14 cellular contexts compared by ENCODE assay signal in genomic region chr12:123070267-123071081, GRCh38.
DNase-seq lines count a peak whose midpoint lies in the region; ATAC-seq, FAIRE-seq and TF ChIP-seq lines count a peak whose summit lies in the region.
"Had no signal": no experiment of that assay in that cellular context is flagged by ENCODE, and none has a peak within 500 bp of the region (broad histone marks: within the 10 kb centered on the region; RNA-seq: fewer than 3 reads in every experiment).

No MANE protein-coding gene starts in this region.

- peak overlapping the region in 1 of 2 experiments; percentile 62; a peak in 2 of 4 replicates for H3K9ac ChIP-seq in K562 (ENCODE audit: insufficient read depth in 1 of 2, low read depth in 2 of 2, low read length in 2 of 2)

- no peak overlapping the region for H2AFZ ChIP-seq in K562 (ENCODE audit: low read depth, low read length)

- H3K27ac Mint-ChIP-seq in immature natural killer cell (peak overlapping the region; percentile 48 to 92 (median 72)), WTC11 (no peak overlapping the region)
- H3K27ac Mint-ChIP-seq: CD4-positive, alpha-beta memory T cell had no signal

- no TSS peak for BruUV-seq in K562 (replicated peaks; lab: Mats Ljungman, UMichigan)

- ATAC-seq in K562 (no peak), WTC11 (no peak)

- H3K9me3 Mint-ChIP-seq in immature natural killer cell (no peaks in the 10 kb centered on the region), WTC11 (no peaks in the 10 kb centered on the region)
- H3K9me3 Mint-ChIP-seq: CD4-positive, alpha-beta memory T cell had no signal

- TF ChIP-seq EP300 in K562 (IDR thresholded peaks at IDR 0.05; ENCODE audit: low read length) = no peak

- no peak overlapping the region for H3K27ac ChIP-seq in K562 (ENCODE audit: extremely low read depth, low read depth, low read length)
- H3K27ac ChIP-seq in thymus (ENCODE audit: low read depth) = peak overlapping the region; percentile 77
- peak overlapping the region in 1 of 4 donors; percentile 13 for H3K27ac ChIP-seq in Peyer's patch
- H3K27ac ChIP-seq: tibial artery had no signal

- no peak for FAIRE-seq in K562 (lab: Jason Lieb, UNC)

- peak; percentile 41 for DNase-seq in SIG-M5 treated with dmso at 0.1 percent for 504 hours (lab: John Stamatoyannopoulos, UW; ENCODE audit: unreplicated experiment)
- DNase-seq in SIG-M5 (lab: John Stamatoyannopoulos, UW) = no peak
- DNase-seq in K562 (ENCODE audit: extremely low read depth in 1 of 4, low spot score in 3 of 4) = no peak
- no peak for DNase-seq in immature natural killer cell
- no peak for DNase-seq in Peyer's patch
- no peak for DNase-seq in GM10248 (ENCODE audit: extremely low spot score)
- DNase-seq in WTC11 (ENCODE audit: low spot score) = no peak
- DNase-seq: CD4-positive, alpha-beta memory T cell; NCI-H2107; NCI-H774 had no signal

- peaks cover 0 to 5% (median 2%) of the 10 kb centered on the region in 3 donors for H3K27me3 Mint-ChIP-seq in immature natural killer cell (ENCODE audit: low read depth in 3 of 3)
- H3K27me3 Mint-ChIP-seq in WTC11 (ENCODE audit: low read depth) = no peaks in the 10 kb centered on the region
- H3K27me3 Mint-ChIP-seq: CD4-positive, alpha-beta memory T cell had no signal

- intact Hi-C loops in K562 (cut with micrococcal nuclease) = no loop called here

- no peak overlapping the region for H3K4me3 ChIP-seq in K562
- H3K4me3 ChIP-seq in thymus (ENCODE audit: low read length) = peak overlapping the region; percentile 64
- no peak overlapping the region for H3K4me3 ChIP-seq in Peyer's patch
- H3K4me3 ChIP-seq: ascending aorta, prostate gland, tibial artery had no signal

- H3K4me3 Mint-ChIP-seq in immature natural killer cell = peak overlapping the region in 4 of 5 donors; percentile 14 to 54 (median 50)
- H3K4me3 Mint-ChIP-seq in WTC11 = no peak overlapping the region
- H3K4me3 Mint-ChIP-seq: CD4-positive, alpha-beta memory T cell had no signal

- POLR2A ChIA-PET in K562 (lab: Yijun Ruan, JAX) = interaction anchor here (0.6 to 4.9 kb wide), 5 partner anchors 11 to 162 kb away, joined by 3 to 23 read pairs (median 3); partner anchors contain the start of gene MPHOSPH9
- POLR2A ChIA-PET in GM10248 (lab: Yijun Ruan, JAX) = no interaction called here
- POLR2A ChIA-PET in WTC11 (lab: Charles Lee) = no interaction called here

- H3K4me2 ChIP-seq in K562 (ENCODE audit: insufficient read depth, low read length) = no peak overlapping the region

- H3K9me1 ChIP-seq in K562 (ENCODE audit: control insufficient read depth, insufficient read depth, low read length) = no peaks in the 10 kb centered on the region

- in situ Hi-C loops in K562 (cut with MboI) = no loop called here

- TF ChIP-seq CTCF in K562 (IDR thresholded peaks at IDR 0.05 in 2 of 3, conservative IDR thresholded peaks at IDR 0.05 in 1 of 3; ENCODE audit: insufficient read depth in 2 of 3, low read depth in 1 of 3, low read length in 3 of 3) = no peak
- TF ChIP-seq CTCF in Peyer's patch (IDR thresholded peaks at IDR 0.05) = no peak
- TF ChIP-seq CTCF in GM10248 (IDR thresholded peaks at IDR 0.05; ENCODE audit: control extremely low read depth, extremely low read depth, low read depth, missing control alignments) = no peak
- TF ChIP-seq CTCF in WTC11 (IDR thresholded peaks at IDR 0.05) = no peak

- H3K36me3 ChIP-seq in K562 (ENCODE audit: control insufficient read depth, insufficient read depth, low read length) (no peaks in the 10 kb centered on the region; the same call in 2 of the 3 replicates), thymus (ENCODE audit: control insufficient read depth, insufficient read depth) (peaks cover 60% of the 10 kb centered on the region), Peyer's patch (no peaks in the 10 kb centered on the region)
- H3K36me3 ChIP-seq: ascending aorta, prostate gland, tibial artery had no signal

- no peaks in the 10 kb centered on the region for H3K79me2 ChIP-seq in K562 (ENCODE audit: control insufficient read depth, insufficient read depth, low read length)

- WGBS in K562 (ENCODE audit: insufficient coverage, low coverage, missing lambda C conversion rate) = 67% methylated on average over 14 of the region's 14 CpGs
- WGBS in thymus = 79% methylated on average over 14 of the region's 14 CpGs

- peaks cover 3 to 4% of the 10 kb centered on the region in 2 experiments; a peak in 3 of 5 replicates for H3K4me1 ChIP-seq in K562 (replicated peaks in 1 of 2; ENCODE audit: control insufficient read depth in 2 of 2, insufficient read depth in 2 of 2, low read length in 2 of 2)
- H3K4me1 ChIP-seq in thymus (ENCODE audit: control insufficient read depth, insufficient read depth, low read length) = peaks cover 54% of the 10 kb centered on the region
- H3K4me1 ChIP-seq in Peyer's patch = peaks cover 0 to 29% (median 3%) of the 10 kb centered on the region in 4 donors
- H3K4me1 ChIP-seq: prostate gland had no signal

- H4K20me1 ChIP-seq in K562 (replicated peaks; ENCODE audit: control insufficient read depth, insufficient read depth, low read length) = peaks cover 6% of the 10 kb centered on the region

- H3K4me1 Mint-ChIP-seq in immature natural killer cell (peaks cover 88 to 94% of the 10 kb centered on the region in 2 donors), WTC11 (peaks cover 7% of the 10 kb centered on the region)

- H3K9me3 ChIP-seq in K562 (replicated peaks; ENCODE audit: control insufficient read depth, insufficient read depth, low read depth, low read length) (no peaks in the 10 kb centered on the region), thymus (ENCODE audit: control insufficient read depth) (no peaks in the 10 kb centered on the region), Peyer's patch (no peaks in the 10 kb centered on the region)
- H3K9me3 ChIP-seq: ascending aorta, prostate gland, tibial artery had no signal

- TF ChIP-seq POLR2A in K562 (conservative IDR thresholded peaks at IDR 0.05) (no peak), Peyer's patch (IDR thresholded peaks at IDR 0.05) (no peak)

- TF ChIP-seq RAD21 in K562 (CRISPR knock-in tag; conservative IDR thresholded peaks at IDR 0.05 in 1 of 2, IDR thresholded peaks at IDR 0.05 in 1 of 2) = no peak

- no peaks in the 10 kb centered on the region for H3K27me3 ChIP-seq in K562 (ENCODE audit: control insufficient read depth in 2 of 2, insufficient read depth in 2 of 2, low read length in 2 of 2)
- H3K27me3 ChIP-seq in thymus (ENCODE audit: control insufficient read depth, insufficient read depth) = no peaks in the 10 kb centered on the region
- H3K27me3 ChIP-seq in Peyer's patch = no peaks in the 10 kb centered on the region
- H3K27me3 ChIP-seq: ascending aorta, tibial artery had no signal

- H3K36me3 Mint-ChIP-seq in immature natural killer cell = no peaks in the 10 kb centered on the region
- no peaks in the 10 kb centered on the region for H3K36me3 Mint-ChIP-seq in WTC11
- H3K36me3 Mint-ChIP-seq: CD4-positive, alpha-beta memory T cell had no signal

- CTCF ChIA-PET in K562 (lab: Yijun Ruan, JAX; ENCODE audit: low intra/inter-chr PET ratio) = no interaction called here
- CTCF ChIA-PET in GM10248 (lab: Yijun Ruan, JAX) = interaction anchor here (0.6 to 1.6 kb wide), 5 partner anchors 11 to 277 kb away, joined by 3 to 7 read pairs (median 3); no protein-coding TSS in a partner anchor
- CTCF ChIA-PET in WTC11 (lab: Charles Lee) = interaction anchor here (0.9 to 2.2 kb wide), 3 partner anchors 27 to 194 kb away, joined by 3 to 9 read pairs (median 3); no protein-coding TSS in a partner anchor

TF ChIP-seq in K562, 482 proteins besides CTCF, POLR2A, EP300 and RAD21:
- TF ChIP-seq IFI16 (CRISPR knock-in tag; IDR thresholded peaks at IDR 0.05) (no peak), MED1 (CRISPR knock-in tag; IDR thresholded peaks at IDR 0.05; ENCODE audit: borderline replicate concordance) (no peak)
- TF ChIP-seq, protein P1, sequence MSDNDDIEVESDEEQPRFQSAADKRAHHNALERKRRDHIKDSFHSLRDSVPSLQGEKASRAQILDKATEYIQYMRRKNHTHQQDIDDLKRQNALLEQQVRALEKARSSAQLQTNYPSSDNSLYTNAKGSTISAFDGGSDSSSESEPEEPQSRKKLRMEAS (CRISPR knock-in tag; IDR thresholded peaks at IDR 0.05) = 0 out of 2 replicates have a peak, but pooled peaks have one; percentile 8

TF ChIP-seq in WTC11, 78 proteins besides CTCF, POLR2A, EP300 and RAD21 (continues in another document):
- TF ChIP-seq ERG (CRISPR knock-in tag; IDR thresholded peaks at IDR 0.05) (no peak), GTF2I (CRISPR knock-in tag; conservative IDR thresholded peaks at IDR 0.05) (no peak), ZNF423 (CRISPR knock-in tag; IDR thresholded peaks at IDR 0.05) (no peak)
- TF ChIP-seq, protein P2, sequence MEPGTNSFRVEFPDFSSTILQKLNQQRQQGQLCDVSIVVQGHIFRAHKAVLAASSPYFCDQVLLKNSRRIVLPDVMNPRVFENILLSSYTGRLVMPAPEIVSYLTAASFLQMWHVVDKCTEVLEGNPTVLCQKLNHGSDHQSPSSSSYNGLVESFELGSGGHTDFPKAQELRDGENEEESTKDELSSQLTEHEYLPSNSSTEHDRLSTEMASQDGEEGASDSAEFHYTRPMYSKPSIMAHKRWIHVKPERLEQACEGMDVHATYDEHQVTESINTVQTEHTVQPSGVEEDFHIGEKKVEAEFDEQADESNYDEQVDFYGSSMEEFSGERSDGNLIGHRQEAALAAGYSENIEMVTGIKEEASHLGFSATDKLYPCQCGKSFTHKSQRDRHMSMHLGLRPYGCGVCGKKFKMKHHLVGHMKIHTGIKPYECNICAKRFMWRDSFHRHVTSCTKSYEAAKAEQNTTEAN (CRISPR knock-in tag; IDR thresholded peaks at IDR 0.05) = no peak
